In genomic region chr7:48144291-48144768, GRCh38 we compare ENCODE assay signal across 20 cellular contexts. TPM values are rescaled to one million over a fixed set of nuclear protein-coding genes. Genes with fewer than 3 reads are reported as not detected.
DNase-seq lines count a peak whose midpoint lies in the region; ATAC-seq and TF ChIP-seq lines count a peak whose summit lies in the region.
"Had no signal": no experiment of that assay in that cellular context is flagged by ENCODE, and none has a peak within 500 bp of the region (broad histone marks: within the 10 kb centered on the region; RNA-seq: fewer than 3 reads in every experiment).

No MANE protein-coding gene starts in this region.

- no peak overlapping the region for H3K4me3 ChIP-seq in liver (ENCODE audit: low read depth in 1 of 3, low read length in 3 of 3)
- H3K4me3 ChIP-seq: heart left ventricle, right atrium auricular region, uterus had no signal

- H3K36me3 Mint-ChIP-seq in WTC11, result peaks cover 49% of the 10 kb centered on the region
- H3K36me3 Mint-ChIP-seq: immature natural killer cell had no signal

- H3K27ac ChIP-seq in liver (ENCODE audit: low read depth in 1 of 2, low read length in 2 of 2), result peak overlapping the region in 1 of 2 donors; percentile 67
- H3K27ac ChIP-seq: heart left ventricle, neutrophil, right atrium auricular region, uterus had no signal

- WGBS in liver, result 16% methylated on average over 4 of the region's 4 CpGs

- no peaks in the 10 kb centered on the region; the same call in 1 of the 2 replicates for H3K27me3 Mint-ChIP-seq in WTC11 (ENCODE audit: low read depth)

- no peaks in the 10 kb centered on the region for H3K27me3 ChIP-seq in liver (ENCODE audit: control insufficient read depth in 4 of 4, insufficient read depth in 4 of 4, low read length in 3 of 4)
- H3K27me3 ChIP-seq: neutrophil, right atrium auricular region, uterus had no signal

- ATAC-seq in WTC11, result no peak
- ATAC-seq in omental fat pad (ENCODE audit: low FRiP score), result no peak
- no peak for ATAC-seq in HG03095 (IDR thresholded peaks at IDR 0.05; ENCODE audit: unreplicated experiment)
- ATAC-seq: heart left ventricle, left ventricle myocardium superior had no signal

- H3K9me3 ChIP-seq in liver (ENCODE audit: control insufficient read depth in 4 of 4, low read length in 3 of 4), result no peaks in the 10 kb centered on the region
- H3K9me3 ChIP-seq: neutrophil, right atrium auricular region, uterus had no signal

- POLR2A ChIA-PET in WTC11 (lab: Charles Lee), result no interaction called here

- no peak overlapping the region for H3K27ac Mint-ChIP-seq in WTC11
- H3K27ac Mint-ChIP-seq: immature natural killer cell had no signal

- H3K36me3 ChIP-seq in liver (ENCODE audit: control insufficient read depth in 4 of 4, insufficient read depth in 3 of 4, low read depth in 1 of 4, low read length in 3 of 4), result no peaks in the 10 kb centered on the region
- H3K36me3 ChIP-seq: heart left ventricle, neutrophil, right atrium auricular region, uterus had no signal

- H3K4me1 ChIP-seq in liver (ENCODE audit: control insufficient read depth in 4 of 4, insufficient read depth in 4 of 4, low read length in 3 of 4), result peaks cover 11 to 37% (median 31%) of the 10 kb centered on the region in 4 donors
- H3K4me1 ChIP-seq: right atrium auricular region, uterus had no signal

- DNase-seq in NOMO-1 treated with DMSO at 0.1 percent for 48 hours (lab: John Stamatoyannopoulos, UW; ENCODE audit: unreplicated experiment) (peak; percentile 31), NOMO-1 treated with dmso at 0.1 percent for 144 hours (lab: John Stamatoyannopoulos, UW; ENCODE audit: unreplicated experiment) (no peak), WTC11 (ENCODE audit: low spot score) (no peak), NCI-H1436 treated with DMSO at 0.1 percent for 48 hours (lab: John Stamatoyannopoulos, UW) (no peak), omental fat pad (ENCODE audit: low spot score) (no peak), NCI-H146 (lab: John Stamatoyannopoulos, UW) (no peak)
- DNase-seq: activated CD4-positive, alpha-beta T cell treated with anti-CD3 and anti-CD28 coated beads, Interleukin-2, amount 50 U/mL, for 1 hour; activated CD8-positive, alpha-beta memory T cell treated with anti-CD3 and anti-CD28 coated beads, Interleukin-2, amount 50 U/mL, for 48 hours; activated effector memory CD4-positive, alpha-beta T cell treated with Interleukin-2 at 50 U/mL for 16 hours; heart left ventricle; immature natural killer cell; KG1; left ventricle myocardium superior; NCI-H2029 treated with DMSO at 0.1 percent for 48 hours; NCI-H446 treated with DMSO at 0.1 percent for 48 hours; uterus had no signal

- peaks cover 50% of the 10 kb centered on the region for H3K4me1 Mint-ChIP-seq in WTC11

- TF ChIP-seq RAD21 in liver (IDR thresholded peaks at IDR 0.05), result peak; percentile 53 to 59

- TF ChIP-seq CTCF in WTC11 (IDR thresholded peaks at IDR 0.05) (no peak), liver (IDR thresholded peaks at IDR 0.05; ENCODE audit: low read depth, low read length, missing input control) (no peak), omental fat pad (IDR thresholded peaks at IDR 0.05) (no peak)

- peaks cover 57% of the 10 kb centered on the region for H3K9me3 Mint-ChIP-seq in WTC11

- CTCF ChIA-PET in WTC11 (lab: Charles Lee), result interaction anchor here (0.8 kb wide), 1 partner anchor 161 kb away, joined by 3 read pairs; no protein-coding TSS in a partner anchor

- H3K9ac ChIP-seq in liver (ENCODE audit: low read depth in 1 of 2, low read length in 2 of 2), result no peak overlapping the region

- H3K4me3 Mint-ChIP-seq in WTC11, result no peak overlapping the region
- H3K4me3 Mint-ChIP-seq: immature natural killer cell had no signal

TF ChIP-seq in WTC11, 78 proteins besides CTCF, POLR2A, EP300 and RAD21:
- TF ChIP-seq GABPB1 (CRISPR knock-in tag; IDR thresholded peaks at IDR 0.05), result peak; percentile 56; the same call in 1 of the 2 replicates
- no peak for TF ChIP-seq FOXK1 (CRISPR knock-in tag; IDR thresholded peaks at IDR 0.05)
TF ChIP-seq in WTC11: peak in this region for 1.

TF ChIP-seq in liver, 16 proteins besides CTCF, POLR2A, EP300 and RAD21:
- TF ChIP-seq FOXA1 (IDR thresholded peaks at IDR 0.05) (peak; percentile 98), YY1 (IDR thresholded peaks at IDR 0.05) (peak; percentile 78), JUND (IDR thresholded peaks at IDR 0.05) (peak; percentile 76 to 79), ZBTB33 (IDR thresholded peaks at IDR 0.05) (peak; percentile 89), HNF4G (IDR thresholded peaks at IDR 0.05) (peak; percentile 86), NR2F2 (IDR thresholded peaks at IDR 0.05) (peak; percentile 77), FOXA2 (IDR thresholded peaks at IDR 0.05) (peak; percentile 98), SP1 (IDR thresholded peaks at IDR 0.05) (peak; percentile 98), RXRA (IDR thresholded peaks at IDR 0.05) (peak; percentile 91 to 96), MAX (IDR thresholded peaks at IDR 0.05) (peak; percentile 86), EGR1 (IDR thresholded peaks at IDR 0.05; ENCODE audit: low read depth in 2 of 2) (peak in 1 of 2 donors; percentile 19), HNF4A (conservative IDR thresholded peaks at IDR 0.05) (peak; percentile 96), TAF1 (conservative IDR thresholded peaks at IDR 0.05) (no peak), GABPA (IDR thresholded peaks at IDR 0.05 in 1 of 2, conservative IDR thresholded peaks at IDR 0.05 in 1 of 2) (peak in 1 of 2 donors; percentile 44)
- TF ChIP-seq, protein P1, sequence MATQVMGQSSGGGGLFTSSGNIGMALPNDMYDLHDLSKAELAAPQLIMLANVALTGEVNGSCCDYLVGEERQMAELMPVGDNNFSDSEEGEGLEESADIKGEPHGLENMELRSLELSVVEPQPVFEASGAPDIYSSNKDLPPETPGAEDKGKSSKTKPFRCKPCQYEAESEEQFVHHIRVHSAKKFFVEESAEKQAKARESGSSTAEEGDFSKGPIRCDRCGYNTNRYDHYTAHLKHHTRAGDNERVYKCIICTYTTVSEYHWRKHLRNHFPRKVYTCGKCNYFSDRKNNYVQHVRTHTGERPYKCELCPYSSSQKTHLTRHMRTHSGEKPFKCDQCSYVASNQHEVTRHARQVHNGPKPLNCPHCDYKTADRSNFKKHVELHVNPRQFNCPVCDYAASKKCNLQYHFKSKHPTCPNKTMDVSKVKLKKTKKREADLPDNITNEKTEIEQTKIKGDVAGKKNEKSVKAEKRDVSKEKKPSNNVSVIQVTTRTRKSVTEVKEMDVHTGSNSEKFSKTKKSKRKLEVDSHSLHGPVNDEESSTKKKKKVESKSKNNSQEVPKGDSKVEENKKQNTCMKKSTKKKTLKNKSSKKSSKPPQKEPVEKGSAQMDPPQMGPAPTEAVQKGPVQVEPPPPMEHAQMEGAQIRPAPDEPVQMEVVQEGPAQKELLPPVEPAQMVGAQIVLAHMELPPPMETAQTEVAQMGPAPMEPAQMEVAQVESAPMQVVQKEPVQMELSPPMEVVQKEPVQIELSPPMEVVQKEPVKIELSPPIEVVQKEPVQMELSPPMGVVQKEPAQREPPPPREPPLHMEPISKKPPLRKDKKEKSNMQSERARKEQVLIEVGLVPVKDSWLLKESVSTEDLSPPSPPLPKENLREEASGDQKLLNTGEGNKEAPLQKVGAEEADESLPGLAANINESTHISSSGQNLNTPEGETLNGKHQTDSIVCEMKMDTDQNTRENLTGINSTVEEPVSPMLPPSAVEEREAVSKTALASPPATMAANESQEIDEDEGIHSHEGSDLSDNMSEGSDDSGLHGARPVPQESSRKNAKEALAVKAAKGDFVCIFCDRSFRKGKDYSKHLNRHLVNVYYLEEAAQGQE (IDR thresholded peaks at IDR 0.05), result peak; percentile 87
- TF ChIP-seq, protein P2, sequence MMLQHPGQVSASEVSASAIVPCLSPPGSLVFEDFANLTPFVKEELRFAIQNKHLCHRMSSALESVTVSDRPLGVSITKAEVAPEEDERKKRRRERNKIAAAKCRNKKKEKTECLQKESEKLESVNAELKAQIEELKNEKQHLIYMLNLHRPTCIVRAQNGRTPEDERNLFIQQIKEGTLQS (IDR thresholded peaks at IDR 0.05), result peak; percentile 37

RNA-seq across cellular contexts. Expression of gene ABCA13, which starts 26.9 kb away (rescaled TPM):
- total RNA-seq in WTC11 (2021), result 0.02 to 0.05 TPM (median 0.04 TPM) in 3 replicates
- total RNA-seq in liver, result 1 to 10 TPM; 1.0 TPM
- polyA plus RNA-seq in liver, result under 1 TPM; 0.22 to 0.32 TPM
- under 1 TPM in 3 of 4 donors, not detected in 1; 0.13 to 0.37 (median 0.16) TPM for total RNA-seq in omental fat pad
- total RNA-seq: right atrium auricular region had no signal
- polyA plus RNA-seq: immature natural killer cell had no signal

RNA-seq across cellular contexts. Expression of gene UPP1, which starts 55.3 kb away (rescaled TPM):
- total RNA-seq in WTC11 (2021) (34.6 to 55.6 TPM (median 37.7 TPM) in 3 replicates), liver (1 to 10 TPM; 3.1 to 8.2 TPM), omental fat pad (100 to 1,000 TPM in 1 of 4 donors, 10 to 100 TPM in 3; 26.1 to 114 (median 32.6) TPM)
- 10 to 100 TPM; 10.1 to 18.8 TPM for polyA plus RNA-seq in liver
